ENCODE assay signal across 11 cellular contexts in the genomic region with DNA sequence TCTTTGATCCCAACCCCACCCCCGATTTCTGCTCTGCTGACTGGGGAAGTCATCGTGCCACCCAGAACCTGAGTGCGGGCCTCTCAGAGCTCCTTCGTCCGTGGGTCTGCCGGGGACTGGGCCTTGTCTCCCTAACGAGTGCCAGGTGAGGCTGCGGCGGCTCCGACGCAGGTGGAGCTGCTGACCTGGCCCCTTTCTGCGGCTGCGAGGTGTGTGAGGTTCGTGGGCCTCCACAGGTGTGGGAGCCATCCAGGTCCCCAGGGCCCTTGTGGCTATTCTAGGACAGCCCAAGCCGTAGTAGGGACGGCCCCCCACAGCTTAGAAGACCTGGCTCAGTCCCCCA. TPM values are rescaled to one million over a fixed set of nuclear protein-coding genes. Genes with fewer than 3 reads are reported as not detected.
DNase-seq lines count a peak whose midpoint lies in the region; ATAC-seq and TF ChIP-seq lines count a peak whose summit lies in the region.
"Had no signal": no experiment of that assay in that cellular context is flagged by ENCODE, and none has a peak within 500 bp of the region (broad histone marks: within the 10 kb centered on the region; RNA-seq: fewer than 3 reads in every experiment).

No MANE protein-coding gene starts in this region.

- H2AK5ac ChIP-seq in mesenchymal stem cell (ENCODE audit: low read length, severe bottlenecking): no peak overlapping the region

- H2BK120ac ChIP-seq in mesenchymal stem cell (ENCODE audit: low read depth, low read length): no peak overlapping the region

- H3K9ac ChIP-seq in adipocyte (ENCODE audit: low read length): peak overlapping the region; percentile 89
- H3K9ac ChIP-seq in mesenchymal stem cell (ENCODE audit: low read length): peak overlapping the region; percentile 92

- H3K4me2 ChIP-seq in mesenchymal stem cell (ENCODE audit: low read length, poor library complexity, severe bottlenecking): no peak overlapping the region

- DNase-seq in heart right ventricle (no peak), left ventricle myocardium superior (no peak), adipocyte (ENCODE audit: low read depth) (no peak), mesenchymal stem cell (no peak), suprapubic skin (ENCODE audit: low spot score in 2 of 2) (no peak), kidney glomerular epithelial cell (lab: John Stamatoyannopoulos, UW) (no peak), NCI-H748 (lab: John Stamatoyannopoulos, UW; ENCODE audit: unreplicated experiment) (no peak)
- DNase-seq: AML-193, NCI-H187 treated with DMSO at 0.1 percent for 48 hours had no signal

- H3K36me3 ChIP-seq in heart right ventricle (peaks cover 0 to 56% (median 33%) of the 10 kb centered on the region in 9 donors), adipocyte (ENCODE audit: control insufficient read depth, insufficient read depth, low read length, severe bottlenecking) (peaks cover 36% of the 10 kb centered on the region), mesenchymal stem cell (ENCODE audit: control insufficient read depth in 1 of 2, insufficient read depth in 2 of 2, low read depth in 1 of 2, low read length in 2 of 2) (peaks cover 40 to 55% of the 10 kb centered on the region in 2 experiments), suprapubic skin (peaks cover 38% of the 10 kb centered on the region)

- H4K91ac ChIP-seq in mesenchymal stem cell (ENCODE audit: low read length): no peak overlapping the region

- no peak for TF ChIP-seq POLR2A in suprapubic skin (IDR thresholded peaks at IDR 0.05)

- no peak overlapping the region for H3K4ac ChIP-seq in mesenchymal stem cell (ENCODE audit: low read depth in 1 of 2, low read length in 2 of 2)

- TF ChIP-seq CTCF in heart right ventricle (IDR thresholded peaks at IDR 0.05) (no peak), suprapubic skin (IDR thresholded peaks at IDR 0.05) (no peak)

- H2AFZ ChIP-seq in mesenchymal stem cell (ENCODE audit: low read depth, low read length): no peak overlapping the region

- intact Hi-C loops in heart right ventricle (cut with DNase I) (loop anchor here in 2 of 10 donors (5.0 to 10.0 kb wide), 3 partner anchors 40 to 100 kb away; a partner anchor contains a TSS), left ventricle myocardium superior (cut with micrococcal nuclease) (no loop called here)

- H3K4me1 ChIP-seq in heart right ventricle (peaks cover 21 to 45% (median 35%) of the 10 kb centered on the region in 9 donors), adipocyte (ENCODE audit: control insufficient read depth, insufficient read depth, low read length) (peaks cover 27% of the 10 kb centered on the region), mesenchymal stem cell (ENCODE audit: control insufficient read depth, insufficient read depth, low read depth, low read length) (peaks cover 29% of the 10 kb centered on the region), suprapubic skin (peaks cover 32% of the 10 kb centered on the region)

- H3K23ac ChIP-seq in mesenchymal stem cell (ENCODE audit: low read length in 2 of 2): no peak overlapping the region

- H3K27me3 ChIP-seq in heart right ventricle (no peaks in the 10 kb centered on the region), adipocyte (replicated peaks; ENCODE audit: control insufficient read depth, insufficient read depth, low read length) (no peaks in the 10 kb centered on the region), mesenchymal stem cell (ENCODE audit: control insufficient read depth in 1 of 2, insufficient read depth in 1 of 2, low read length in 2 of 2) (no peaks in the 10 kb centered on the region), suprapubic skin (no peaks in the 10 kb centered on the region)

- H2BK5ac ChIP-seq in mesenchymal stem cell (ENCODE audit: low read depth, low read length, poor library complexity, severe bottlenecking): no peak overlapping the region

- WGBS in heart right ventricle, 2 donors: 68 to 73% methylated on average over 16 of the region's 16 CpGs
- 98% methylated on average over 16 of the region's 16 CpGs for WGBS in mesenchymal stem cell
- WGBS in suprapubic skin: 63% methylated on average over 8 of the region's 16 CpGs

- TF ChIP-seq EP300 in suprapubic skin (IDR thresholded peaks at IDR 0.05): no peak

- no peak overlapping the region for H2BK15ac ChIP-seq in mesenchymal stem cell (ENCODE audit: low read depth, poor library complexity, severe bottlenecking)

- H4K8ac ChIP-seq in mesenchymal stem cell (ENCODE audit: low read length): no peak overlapping the region

- no peak overlapping the region for H3K18ac ChIP-seq in mesenchymal stem cell (ENCODE audit: low read depth in 1 of 2, low read length in 2 of 2)

- no peak for ATAC-seq in heart right ventricle
- ATAC-seq in left ventricle myocardium superior: no peak
- no peak for ATAC-seq in HG02852 (IDR thresholded peaks at IDR 0.05; ENCODE audit: unreplicated experiment)
- ATAC-seq: activated CD4-positive, CD25-positive, alpha-beta regulatory T cell treated with anti-CD3 and anti-CD28 coated beads, Interleukin-2, amount 50 U/mL, for 24 hours had no signal

- H3K79me1 ChIP-seq in mesenchymal stem cell (replicated peaks; ENCODE audit: low read length, poor library complexity, severe bottlenecking): peaks cover 10% of the 10 kb centered on the region

- no peak overlapping the region for H3K14ac ChIP-seq in mesenchymal stem cell (ENCODE audit: low read length in 2 of 2)

- H3K27ac ChIP-seq in heart right ventricle (peak overlapping the region in 8 of 10 donors; percentile 70 to 100 (median 90)), mesenchymal stem cell (ENCODE audit: low read length, poor library complexity, severe bottlenecking) (no peak overlapping the region), suprapubic skin (no peak overlapping the region)

- H3K4me3 ChIP-seq in heart right ventricle: peak overlapping the region in 8 of 10 donors; percentile 77 to 99 (median 88)
- peak overlapping the region; percentile 96 for H3K4me3 ChIP-seq in adipocyte (ENCODE audit: low read length)
- peak overlapping the region in 1 of 2 experiments; percentile 92 for H3K4me3 ChIP-seq in mesenchymal stem cell (ENCODE audit: insufficient read depth in 1 of 2, low read depth in 1 of 2, low read length in 2 of 2)
- peak overlapping the region; percentile 82 for H3K4me3 ChIP-seq in suprapubic skin

- no peak overlapping the region for H2BK12ac ChIP-seq in mesenchymal stem cell (ENCODE audit: low read length in 2 of 2)

- H3K9me3 ChIP-seq in heart right ventricle (no peaks in the 10 kb centered on the region), adipocyte (ENCODE audit: control insufficient read depth, low read length) (no peaks in the 10 kb centered on the region), mesenchymal stem cell (ENCODE audit: control insufficient read depth, low read length) (no peaks in the 10 kb centered on the region), suprapubic skin (no peaks in the 10 kb centered on the region)

RNA-seq across cellular contexts. Expression of a gene that starts 3.0 kb away (rescaled TPM):
- total RNA-seq in heart right ventricle: 10 to 100 TPM; 70.6 to 99.8 (median 84.6) TPM
- polyA plus RNA-seq in heart right ventricle: 10 to 100 TPM; 63.1 to 76.4 TPM
- 93.8 TPM for total RNA-seq in left ventricle myocardium superior
- polyA plus RNA-seq in mesenchymal stem cell (2013, experiment 1 of 2): 146 TPM
- 147 TPM for polyA plus RNA-seq in mesenchymal stem cell (2013, experiment 2 of 2)
- total RNA-seq in suprapubic skin: 100 to 1,000 TPM in 3 of 4 donors, 10 to 100 TPM in 1; 72.0 to 165 (median 107) TPM

RNA-seq across cellular contexts. Expression of a gene that starts 21.0 kb away (rescaled TPM):
- total RNA-seq in heart right ventricle: 1 to 10 TPM in 9 of 10 donors, under 1 TPM in 1; 0.37 to 3.8 (median 2.0) TPM
- 1 to 10 TPM; 1.4 to 6.8 TPM for polyA plus RNA-seq in heart right ventricle
- total RNA-seq in left ventricle myocardium superior: 5.2 TPM
- polyA plus RNA-seq in mesenchymal stem cell (2013, experiment 1 of 2): 3.2 TPM
- polyA plus RNA-seq in mesenchymal stem cell (2013, experiment 2 of 2): 3.6 TPM
- total RNA-seq in suprapubic skin: 1 to 10 TPM in 3 of 4 donors, under 1 TPM in 1; 0.87 to 6.2 (median 2.5) TPM

RNA-seq across cellular contexts. Expression of a gene that starts 39.2 kb away (rescaled TPM):
- total RNA-seq in heart right ventricle: 10 to 100 TPM; 41.5 to 63.6 (median 56.0) TPM
- polyA plus RNA-seq in heart right ventricle: 10 to 100 TPM; 43.7 to 83.4 TPM
- 55.9 TPM for total RNA-seq in left ventricle myocardium superior
- polyA plus RNA-seq in mesenchymal stem cell (2013, experiment 1 of 2): 43.6 TPM
- polyA plus RNA-seq in mesenchymal stem cell (2013, experiment 2 of 2): 42.3 TPM
- total RNA-seq in suprapubic skin: 10 to 100 TPM; 48.5 to 70.2 (median 62.1) TPM

RNA-seq across cellular contexts. Expression of a gene that starts 39.3 kb away (rescaled TPM):
- 10 to 100 TPM; 24.8 to 43.4 (median 29.9) TPM for total RNA-seq in heart right ventricle
- 10 to 100 TPM; 44.5 to 56.3 TPM for polyA plus RNA-seq in heart right ventricle
- 37.6 TPM for total RNA-seq in left ventricle myocardium superior
- polyA plus RNA-seq in mesenchymal stem cell (2013, experiment 1 of 2): 46.5 TPM
- polyA plus RNA-seq in mesenchymal stem cell (2013, experiment 2 of 2): 45.8 TPM
- total RNA-seq in suprapubic skin: 10 to 100 TPM; 53.7 to 84.0 (median 69.5) TPM

RNA-seq across cellular contexts. Expression of a gene that starts 56.6 kb away (rescaled TPM):
- under 1 TPM in 3 of 10 donors, not detected in 7; 0.28 to 0.44 (median 0.33) TPM for total RNA-seq in heart right ventricle
- under 1 TPM; 0.12 to 0.51 TPM for polyA plus RNA-seq in heart right ventricle
- 0.50 TPM for total RNA-seq in left ventricle myocardium superior
- polyA plus RNA-seq in mesenchymal stem cell (2013, experiment 1 of 2): not detected
- not detected for polyA plus RNA-seq in mesenchymal stem cell (2013, experiment 2 of 2)
- 10 to 100 TPM in 1 of 4 donors, under 1 TPM in 2, not detected in 1; 0.38 to 11.6 (median 0.83) TPM for total RNA-seq in suprapubic skin

Comparison
In these comparisons a context has a peak if more than half of its experiments do, and no peak if none do; other contexts are left out.
1. H3K27ac ChIP-seq: peak in heart right ventricle (8 of 10); none in mesenchymal stem cell (single experiment) and suprapubic skin (single experiment).